Comparison of ENCODE assay signal across 19 cellular contexts in genomic region chr16:23534868-23535860, GRCh38. TPM values are rescaled to one million over a fixed set of nuclear protein-coding genes. Genes with fewer than 3 reads are reported as not detected.
DNase-seq lines count a peak whose midpoint lies in the region; ATAC-seq, FAIRE-seq and TF ChIP-seq lines count a peak whose summit lies in the region.
"Had no signal": no experiment of that assay in that cellular context is flagged by ENCODE, and none has a peak within 500 bp of the region (broad histone marks: within the 10 kb centered on the region; RNA-seq: fewer than 3 reads in every experiment).

No MANE protein-coding gene starts in this region.

- dilution Hi-C loops in mammary epithelial cell (cut with HindIII; ENCODE audit: low sequenced_read_pairs): loop anchor here (5.0 kb wide), 1 partner anchor 53 kb away; no protein-coding TSS in a partner anchor

- H3K27me3 ChIP-seq in mammary epithelial cell (ENCODE audit: insufficient read depth, low read length) (no peaks in the 10 kb centered on the region), breast epithelium (no peaks in the 10 kb centered on the region)
- H3K27me3 ChIP-seq: BLaER1 had no signal

- H2AFZ ChIP-seq in mammary epithelial cell (ENCODE audit: low read depth, low read length): no peak overlapping the region

- H3K79me2 ChIP-seq in mammary epithelial cell (ENCODE audit: insufficient read depth, low read length): no peaks in the 10 kb centered on the region

- 91% methylated on average over 17 of the region's 19 CpGs for WGBS in mammary epithelial cell (ENCODE audit: low coverage, missing lambda C conversion rate)

- CTCF ChIA-PET in mammary epithelial cell (lab: Charles Lee; ENCODE audit: low non-redundant PET): no interaction called here

- H3K36me3 ChIP-seq in mammary epithelial cell (ENCODE audit: insufficient read depth, low read length) (peaks cover 24% of the 10 kb centered on the region), breast epithelium (no peaks in the 10 kb centered on the region), kidney (ENCODE audit: control insufficient read depth in 1 of 2, insufficient read depth in 2 of 2, low read length in 2 of 2) (peaks cover 18 to 34% of the 10 kb centered on the region in 2 donors)

- intact Hi-C loops in mammary epithelial cell (cut with micrococcal nuclease) (no loop called here), breast epithelium (cut with DNase I; ENCODE audit: low total_unique reads) (no loop called here), kidney (cut with DNase I) (no loop called here)

- no peak overlapping the region for H3K9ac ChIP-seq in mammary epithelial cell (ENCODE audit: insufficient read depth, low read length)
- H3K9ac ChIP-seq in kidney (ENCODE audit: low read length in 2 of 2): no peak overlapping the region
- H3K9ac ChIP-seq: BLaER1 had no signal

- FAIRE-seq in kidney (lab: Jason Lieb, UNC): no peak
- FAIRE-seq: GM12878, H1 had no signal

- BruUV-seq in mammary epithelial cell (replicated peaks; lab: Mats Ljungman, UMichigan): no TSS peak

- no peak overlapping the region for H3K27ac ChIP-seq in mammary epithelial cell (ENCODE audit: insufficient read depth, low read depth, low read length)
- H3K27ac ChIP-seq in breast epithelium: no peak overlapping the region
- H3K27ac ChIP-seq in kidney (ENCODE audit: low read depth in 2 of 2, low read length in 2 of 2): no peak overlapping the region
- H3K27ac ChIP-seq: 22Rv1, BLaER1 had no signal

- ATAC-seq in HG03521 (IDR thresholded peaks at IDR 0.05; ENCODE audit: unreplicated experiment): no peak
- ATAC-seq: CD8-positive, alpha-beta T cell; GM12878 had no signal

- no peak overlapping the region for H3K4me2 ChIP-seq in mammary epithelial cell (ENCODE audit: insufficient read depth, low read depth, low read length)
- H3K4me2 ChIP-seq: BLaER1 had no signal

- TF ChIP-seq CTCF in mammary epithelial cell (conservative IDR thresholded peaks at IDR 0.05 in 1 of 2, IDR thresholded peaks at IDR 0.05 in 1 of 2; ENCODE audit: extremely low read depth in 1 of 2, insufficient read depth in 1 of 2, low read depth in 1 of 2, low read length in 2 of 2): no peak
- no peak for TF ChIP-seq CTCF in breast epithelium (IDR thresholded peaks at IDR 0.05)
- TF ChIP-seq CTCF in kidney (IDR thresholded peaks at IDR 0.05; ENCODE audit: borderline replicate concordance, extremely low read depth, insufficient read depth): no peak

- no peak overlapping the region for H3K4me3 ChIP-seq in mammary epithelial cell (replicated peaks in 1 of 3; ENCODE audit: insufficient read depth in 1 of 3, low read depth in 2 of 3, low read length in 3 of 3)
- no peak overlapping the region for H3K4me3 ChIP-seq in breast epithelium
- H3K4me3 ChIP-seq in kidney (ENCODE audit: low read length in 2 of 2): no peak overlapping the region
- H3K4me3 ChIP-seq: BLaER1, GM12878 had no signal

- in situ Hi-C loops in mammary epithelial cell (cut with MboI; ENCODE audit: low sequenced_read_pairs in 2 of 2): no loop called here

- no peaks in the 10 kb centered on the region for H4K20me1 ChIP-seq in mammary epithelial cell (ENCODE audit: insufficient read depth, low read length)

- peaks cover 18% of the 10 kb centered on the region for H3K4me1 ChIP-seq in mammary epithelial cell (ENCODE audit: insufficient read depth, low read length)
- H3K4me1 ChIP-seq in breast epithelium: no peaks in the 10 kb centered on the region
- no peaks in the 10 kb centered on the region for H3K4me1 ChIP-seq in kidney (ENCODE audit: control insufficient read depth in 1 of 2, insufficient read depth in 1 of 2, low read depth in 1 of 2, low read length in 2 of 2)
- H3K4me1 ChIP-seq: BLaER1 had no signal

- H3K9me3 ChIP-seq in mammary epithelial cell (replicated peaks; ENCODE audit: insufficient read depth, low read length): no peaks in the 10 kb centered on the region
- H3K9me3 ChIP-seq in breast epithelium: no peaks in the 10 kb centered on the region
- no peaks in the 10 kb centered on the region for H3K9me3 ChIP-seq in kidney (ENCODE audit: control insufficient read depth in 1 of 2, low read length in 2 of 2)
- H3K9me3 ChIP-seq: BLaER1 had no signal

- no peak for TF ChIP-seq POLR2A in breast epithelium (IDR thresholded peaks at IDR 0.05)

- DNase-seq in mammary epithelial cell: peak; percentile 16
- no peak for DNase-seq in breast epithelium (ENCODE audit: low spot score in 2 of 2)
- peak; percentile 58 for DNase-seq in amniotic epithelial cell (ENCODE audit: low read depth)
- DNase-seq in kidney: peak; percentile 57
- DNase-seq in activated naive CD4-positive, alpha-beta T cell treated with anti-CD3 and anti-CD28 coated beads, Interleukin-2, amount 50 U/mL, for 16 hours: no peak
- DNase-seq in stimulated activated naive CD4-positive, alpha-beta T cell treated with Interleukin-2 at 50 U/mL for 16 hours (lab: John Stamatoyannopoulos, UW): no peak
- DNase-seq in globus pallidus (ENCODE audit: low spot score): no peak
- DNase-seq: CD8-positive, alpha-beta T cell; NCI-H1092; NCI-H146; NCI-H2107; NCI-H2227 treated with DMSO at 0.1 percent for 48 hours; NCI-H524; SHP77 had no signal

RNA-seq across cellular contexts. Expression of gene EARS2, which starts 22.0 kb away (rescaled TPM):
- total RNA-seq in mammary epithelial cell (10 to 100 TPM; 30.1 to 47.7 TPM), breast epithelium (10 to 100 TPM; 22.4 to 25.9 (median 25.0) TPM), kidney (21.6 TPM)
- polyA plus RNA-seq in mammary epithelial cell (25.6 TPM), kidney (ENCODE audit: insufficient read depth, low read depth, low replicate concordance) (30.4 TPM)
- 93.5 TPM for polyA minus RNA-seq in mammary epithelial cell

RNA-seq across cellular contexts. Expression of gene UBFD1, which starts 22.4 kb away (rescaled TPM):
- total RNA-seq in mammary epithelial cell: 10 to 100 TPM; 57.3 to 79.7 TPM
- polyA plus RNA-seq in mammary epithelial cell: 35.5 TPM
- 36.4 TPM for polyA minus RNA-seq in mammary epithelial cell
- 10 to 100 TPM; 59.0 to 90.6 (median 65.2) TPM for total RNA-seq in breast epithelium
- total RNA-seq in kidney: 52.8 TPM
- polyA plus RNA-seq in kidney (ENCODE audit: insufficient read depth, low read depth, low replicate concordance): 20.8 TPM

RNA-seq across cellular contexts. Expression of gene GGA2, which starts 24.9 kb away (rescaled TPM):
- total RNA-seq in mammary epithelial cell: 10 to 100 TPM; 29.2 to 33.2 TPM
- polyA plus RNA-seq in mammary epithelial cell: 11.5 TPM
- 40.6 TPM for polyA minus RNA-seq in mammary epithelial cell
- total RNA-seq in breast epithelium: 10 to 100 TPM; 42.9 to 72.0 (median 61.9) TPM
- total RNA-seq in kidney: 79.9 TPM
- 43.5 TPM for polyA plus RNA-seq in kidney (ENCODE audit: insufficient read depth, low read depth, low replicate concordance)

Comparison
In these comparisons a context has a peak if more than half of its experiments do, and no peak if none do; other contexts are left out.
1. DNase-seq: peak in mammary epithelial cell (single experiment), amniotic epithelial cell (single experiment) and kidney (single experiment); none in breast epithelium (0 of 2), activated naive CD4-positive, alpha-beta T cell treated with anti-CD3 and anti-CD28 coated beads, Interleukin-2, amount 50 U/mL, for 16 hours (single experiment), stimulated activated naive CD4-positive, alpha-beta T cell treated with Interleukin-2 at 50 U/mL for 16 hours (single experiment) and globus pallidus (single experiment).